Comparison of ENCODE assay signal across 17 cellular contexts in genomic region chr9:77403244-77403643, GRCh38.
"Had no signal": no experiment of that assay in that cellular context is flagged by ENCODE, and none has a peak within 500 bp of the region (broad histone marks: within the 10 kb centered on the region; RNA-seq: fewer than 3 reads in every experiment).

No MANE protein-coding gene starts in this region.

- DNase-seq: effector memory CD8-positive, alpha-beta T cell; esophagus squamous epithelium; heart left ventricle; hippocampal formation; kidney glomerular epithelial cell; naive thymus-derived CD8-positive, alpha-beta T cell; small intestine; stimulated activated CD4-positive, alpha-beta T cell treated with anti-CD3 and anti-CD28 coated beads, Interleukin-12 subunit alpha, Interleukin-12 subunit beta, amount 100 ng/mL, for 4 hours; stimulated activated CD4-positive, alpha-beta T cell treated with anti-CD3 and anti-CD28 coated beads, Interleukin-2, amount 100 ng/mL, for 48 hours; stimulated activated CD8-positive, alpha-beta memory T cell treated with anti-CD3 and anti-CD28 coated beads, Interleukin-4, amount 100 ng/mL, for 48 hours; stimulated activated naive CD8-positive, alpha-beta T cell treated with anti-CD3 and anti-CD28 coated beads, Interleukin-15, Interleukin-2, amounts not matched to agents 100 U/mL and 50 U/mL, for 24 hours; thyroid gland; uterus had no signal

- H3K9me3 ChIP-seq: esophagus squamous epithelium, neutrophil, suprapubic skin, thyroid gland, uterus had no signal

- ATAC-seq: effector memory CD8-positive, alpha-beta T cell; heart left ventricle; naive thymus-derived CD8-positive, alpha-beta T cell; sciatic nerve; stimulated activated effector memory CD8-positive, alpha-beta T cell treated with anti-CD3 and anti-CD28 coated beads, Interleukin-12 subunit alpha, Interleukin-12 subunit beta, amount 100 ng/mL, for 72 hours; stimulated activated naive CD8-positive, alpha-beta T cell treated with anti-CD3 and anti-CD28 coated beads, Interleukin-15, Interleukin-2, amounts not matched to agents 100 U/mL and 50 U/mL, for 24 hours had no signal

- H3K4me3 ChIP-seq: esophagus squamous epithelium, heart left ventricle, suprapubic skin, thyroid gland, uterus had no signal

- H3K27me3 ChIP-seq: esophagus squamous epithelium, heart left ventricle, neutrophil, suprapubic skin, thyroid gland, uterus had no signal

- H3K27ac ChIP-seq: esophagus squamous epithelium, heart left ventricle, neutrophil, suprapubic skin, thyroid gland, uterus had no signal

- H3K4me1 ChIP-seq: esophagus squamous epithelium, heart left ventricle, suprapubic skin, thyroid gland, uterus had no signal
